Comparison of ENCODE assay signal across 1 cellular context in genomic region chr2:101223814-101224231, GRCh38.
TF ChIP-seq lines count a peak whose summit lies in the region.

No MANE protein-coding gene starts in this region.

TF ChIP-seq in GM23338, 12 proteins besides CTCF, POLR2A, EP300 and RAD21 (continued from another document):
- TF ChIP-seq, protein P1, sequence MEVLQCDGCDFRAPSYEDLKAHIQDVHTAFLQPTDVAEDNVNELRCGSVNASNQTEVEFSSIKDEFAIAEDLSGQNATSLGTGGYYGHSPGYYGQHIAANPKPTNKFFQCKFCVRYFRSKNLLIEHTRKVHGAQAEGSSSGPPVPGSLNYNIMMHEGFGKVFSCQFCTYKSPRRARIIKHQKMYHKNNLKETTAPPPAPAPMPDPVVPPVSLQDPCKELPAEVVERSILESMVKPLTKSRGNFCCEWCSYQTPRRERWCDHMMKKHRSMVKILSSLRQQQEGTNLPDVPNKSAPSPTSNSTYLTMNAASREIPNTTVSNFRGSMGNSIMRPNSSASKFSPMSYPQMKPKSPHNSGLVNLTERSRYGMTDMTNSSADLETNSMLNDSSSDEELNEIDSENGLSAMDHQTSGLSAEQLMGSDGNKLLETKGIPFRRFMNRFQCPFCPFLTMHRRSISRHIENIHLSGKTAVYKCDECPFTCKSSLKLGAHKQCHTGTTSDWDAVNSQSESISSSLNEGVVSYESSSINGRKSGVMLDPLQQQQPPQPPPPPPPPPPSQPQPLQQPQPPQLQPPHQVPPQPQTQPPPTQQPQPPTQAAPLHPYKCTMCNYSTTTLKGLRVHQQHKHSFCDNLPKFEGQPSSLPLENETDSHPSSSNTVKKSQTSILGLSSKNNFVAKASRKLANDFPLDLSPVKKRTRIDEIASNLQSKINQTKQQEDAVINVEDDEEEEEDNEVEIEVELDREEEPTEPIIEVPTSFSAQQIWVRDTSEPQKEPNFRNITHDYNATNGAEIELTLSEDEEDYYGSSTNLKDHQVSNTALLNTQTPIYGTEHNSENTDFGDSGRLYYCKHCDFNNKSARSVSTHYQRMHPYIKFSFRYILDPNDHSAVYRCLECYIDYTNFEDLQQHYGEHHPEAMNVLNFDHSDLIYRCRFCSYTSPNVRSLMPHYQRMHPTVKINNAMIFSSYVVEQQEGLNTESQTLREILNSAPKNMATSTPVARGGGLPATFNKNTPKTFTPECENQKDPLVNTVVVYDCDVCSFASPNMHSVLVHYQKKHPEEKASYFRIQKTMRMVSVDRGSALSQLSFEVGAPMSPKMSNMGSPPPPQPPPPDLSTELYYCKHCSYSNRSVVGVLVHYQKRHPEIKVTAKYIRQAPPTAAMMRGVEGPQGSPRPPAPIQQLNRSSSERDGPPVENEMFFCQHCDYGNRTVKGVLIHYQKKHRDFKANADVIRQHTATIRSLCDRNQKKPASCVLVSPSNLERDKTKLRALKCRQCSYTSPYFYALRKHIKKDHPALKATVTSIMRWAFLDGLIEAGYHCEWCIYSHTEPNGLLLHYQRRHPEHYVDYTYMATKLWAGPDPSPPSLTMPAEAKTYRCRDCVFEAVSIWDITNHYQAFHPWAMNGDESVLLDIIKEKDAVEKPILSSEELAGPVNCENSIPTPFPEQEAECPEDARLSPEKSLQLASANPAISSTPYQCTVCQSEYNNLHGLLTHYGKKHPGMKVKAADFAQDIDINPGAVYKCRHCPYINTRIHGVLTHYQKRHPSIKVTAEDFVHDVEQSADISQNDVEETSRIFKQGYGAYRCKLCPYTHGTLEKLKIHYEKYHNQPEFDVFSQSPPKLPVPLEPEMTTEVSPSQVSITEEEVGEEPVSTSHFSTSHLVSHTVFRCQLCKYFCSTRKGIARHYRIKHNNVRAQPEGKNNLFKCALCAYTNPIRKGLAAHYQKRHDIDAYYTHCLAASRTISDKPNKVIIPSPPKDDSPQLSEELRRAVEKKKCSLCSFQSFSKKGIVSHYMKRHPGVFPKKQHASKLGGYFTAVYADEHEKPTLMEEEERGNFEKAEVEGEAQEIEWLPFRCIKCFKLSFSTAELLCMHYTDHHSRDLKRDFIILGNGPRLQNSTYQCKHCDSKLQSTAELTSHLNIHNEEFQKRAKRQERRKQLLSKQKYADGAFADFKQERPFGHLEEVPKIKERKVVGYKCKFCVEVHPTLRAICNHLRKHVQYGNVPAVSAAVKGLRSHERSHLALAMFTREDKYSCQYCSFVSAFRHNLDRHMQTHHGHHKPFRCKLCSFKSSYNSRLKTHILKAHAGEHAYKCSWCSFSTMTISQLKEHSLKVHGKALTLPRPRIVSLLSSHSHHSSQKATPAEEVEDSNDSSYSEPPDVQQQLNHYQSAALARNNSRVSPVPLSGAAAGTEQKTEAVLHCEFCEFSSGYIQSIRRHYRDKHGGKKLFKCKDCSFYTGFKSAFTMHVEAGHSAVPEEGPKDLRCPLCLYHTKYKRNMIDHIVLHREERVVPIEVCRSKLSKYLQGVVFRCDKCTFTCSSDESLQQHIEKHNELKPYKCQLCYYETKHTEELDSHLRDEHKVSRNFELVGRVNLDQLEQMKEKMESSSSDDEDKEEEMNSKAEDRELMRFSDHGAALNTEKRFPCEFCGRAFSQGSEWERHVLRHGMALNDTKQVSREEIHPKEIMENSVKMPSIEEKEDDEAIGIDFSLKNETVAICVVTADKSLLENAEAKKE (CRISPR knock-in tag; IDR thresholded peaks at IDR 0.05): no peak
- no peak for TF ChIP-seq ZNF331 (CRISPR knock-in tag; IDR thresholded peaks at IDR 0.05; ENCODE audit: low read depth)
